Comparison of ENCODE assay signal across 10 cellular contexts in genomic region chr22:29375436-29376076, GRCh38. TPM values are rescaled to one million over a fixed set of nuclear protein-coding genes. Genes with fewer than 3 reads are reported as not detected.
DNase-seq lines count a peak whose midpoint lies in the region; ATAC-seq and TF ChIP-seq lines count a peak whose summit lies in the region.
"Had no signal": no experiment of that assay in that cellular context is flagged by ENCODE, and none has a peak within 500 bp of the region (broad histone marks: within the 10 kb centered on the region; RNA-seq: fewer than 3 reads in every experiment).

No MANE protein-coding gene starts in this region.

- no peak overlapping the region for H2BK5ac ChIP-seq in mesendoderm (ENCODE audit: low read length)

- no peak overlapping the region for H3K23ac ChIP-seq in mesendoderm (ENCODE audit: low read length)

- H2AFZ ChIP-seq in GM23338, result no peak overlapping the region
- H2AFZ ChIP-seq: parathyroid adenoma had no signal

- no peak for ATAC-seq in GM23338
- peak; percentile 73 for ATAC-seq in activated naive CD8-positive, alpha-beta T cell treated with anti-CD3 and anti-CD28 coated beads, Interleukin-2, amount 50 U/mL, for 24 hours
- no peak for ATAC-seq in HG03280 (IDR thresholded peaks at IDR 0.05; ENCODE audit: unreplicated experiment)
- ATAC-seq: activated CD4-positive, CD25-positive, alpha-beta regulatory T cell treated with anti-CD3 and anti-CD28 coated beads, Interleukin-2, amount 50 U/mL, for 24 hours had no signal

- H3K79me2 ChIP-seq in GM23338 (replicated peaks; ENCODE audit: insufficient read depth) (peaks cover 5% of the 10 kb centered on the region; the same call in 1 of the 2 replicates), mesendoderm (ENCODE audit: control insufficient read depth, insufficient read depth, low read length) (peaks cover under 1% of the 10 kb centered on the region)

- peaks cover 16% of the 10 kb centered on the region for H3K36me3 Mint-ChIP-seq in GM23338 (ENCODE audit: low read depth)
- H3K36me3 Mint-ChIP-seq in activated naive CD8-positive, alpha-beta T cell treated with anti-CD3 and anti-CD28 coated beads, Interleukin-2, amount 50 U/mL, for 24 hours (ENCODE audit: low read depth), result peaks cover 29% of the 10 kb centered on the region

- peaks cover 12% of the 10 kb centered on the region for H3K79me1 ChIP-seq in mesendoderm (ENCODE audit: low read length)

- H3K9ac ChIP-seq in mesendoderm (ENCODE audit: low read length), result no peak overlapping the region
- H3K9ac ChIP-seq: parathyroid adenoma had no signal

- no peak overlapping the region for H3K4me3 ChIP-seq in AG10803 (ENCODE audit: low read length)
- H3K4me3 ChIP-seq in GM23338, result no peak overlapping the region
- no peak overlapping the region for H3K4me3 ChIP-seq in mesendoderm (ENCODE audit: low read length)

- H3K27ac ChIP-seq in GM23338 (ENCODE audit: low read depth) (peak overlapping the region; percentile 59; the same call in 1 of the 2 replicates), mesendoderm (ENCODE audit: low read depth, low read length) (no peak overlapping the region)
- H3K27ac ChIP-seq: parathyroid adenoma had no signal

- peaks cover 12% of the 10 kb centered on the region for H3F3A ChIP-seq in GM23338 (replicated peaks; ENCODE audit: low read depth)

- H2BK120ac ChIP-seq in mesendoderm (ENCODE audit: low read depth, low read length), result no peak overlapping the region

- no peaks in the 10 kb centered on the region for H3K9me3 Mint-ChIP-seq in GM23338
- no peaks in the 10 kb centered on the region for H3K9me3 Mint-ChIP-seq in activated naive CD8-positive, alpha-beta T cell treated with anti-CD3 and anti-CD28 coated beads, Interleukin-2, amount 50 U/mL, for 24 hours

- peaks cover 3% of the 10 kb centered on the region for H4K20me1 ChIP-seq in GM23338 (replicated peaks; ENCODE audit: insufficient read depth)

- no peak overlapping the region for H3K18ac ChIP-seq in mesendoderm (ENCODE audit: low read length)

- TF ChIP-seq CTCF in AG10803 (conservative IDR thresholded peaks at IDR 0.05; ENCODE audit: low read length), result no peak
- no peak for TF ChIP-seq CTCF in GM23338 (conservative IDR thresholded peaks at IDR 0.05; ENCODE audit: low read depth in 2 of 2)

- no peak overlapping the region for H2AK5ac ChIP-seq in mesendoderm (ENCODE audit: low read length)

- H4K8ac ChIP-seq in mesendoderm (ENCODE audit: low read depth, low read length), result no peak overlapping the region

- H3K4me1 ChIP-seq in GM23338 (ENCODE audit: insufficient read depth) (0 out of 2 replicates have a peak, but pooled peaks cover 4% of the 10 kb centered on the region), mesendoderm (ENCODE audit: control insufficient read depth, low read depth, low read length) (no peaks in the 10 kb centered on the region)
- H3K4me1 ChIP-seq: parathyroid adenoma had no signal

- no peak overlapping the region for H2BK15ac ChIP-seq in mesendoderm (replicated peaks; ENCODE audit: low read depth)

- H3K36me3 ChIP-seq in GM23338 (ENCODE audit: insufficient read depth), result peaks cover 2% of the 10 kb centered on the region; the same call in 1 of the 2 replicates
- H3K36me3 ChIP-seq in mesendoderm (ENCODE audit: control insufficient read depth, insufficient read depth, low read length), result peaks cover 2% of the 10 kb centered on the region

- H4K5ac ChIP-seq in mesendoderm (ENCODE audit: low read length), result no peak overlapping the region

- peak overlapping the region; percentile 92 for H3K27ac Mint-ChIP-seq in GM23338
- peak overlapping the region; percentile 61 for H3K27ac Mint-ChIP-seq in activated naive CD8-positive, alpha-beta T cell treated with anti-CD3 and anti-CD28 coated beads, Interleukin-2, amount 50 U/mL, for 24 hours

- H3K9me2 ChIP-seq in GM23338 (ENCODE audit: insufficient read depth), result no peaks in the 10 kb centered on the region

- H3K27me3 ChIP-seq in GM23338 (ENCODE audit: insufficient read depth), result no peaks in the 10 kb centered on the region
- H3K27me3 ChIP-seq in mesendoderm (ENCODE audit: insufficient read depth, low read length, poor library complexity), result no peaks in the 10 kb centered on the region

- peaks cover 10% of the 10 kb centered on the region; the same call in 2 of the 3 replicates for H3K4me1 Mint-ChIP-seq in GM23338
- peaks cover 37% of the 10 kb centered on the region for H3K4me1 Mint-ChIP-seq in activated naive CD8-positive, alpha-beta T cell treated with anti-CD3 and anti-CD28 coated beads, Interleukin-2, amount 50 U/mL, for 24 hours

- peak overlapping the region; percentile 38 for H3K56ac ChIP-seq in mesendoderm (ENCODE audit: low read length)

- H3K4ac ChIP-seq in mesendoderm (ENCODE audit: low read depth, low read length), result no peak overlapping the region

- WGBS in mesendoderm (ENCODE audit: extremely low coverage, insufficient coverage, low lambda C conversion rate), result no CpG with 5 or more reads among the region's 4 CpGs

- H3K27me3 Mint-ChIP-seq in GM23338 (ENCODE audit: insufficient read depth, low read depth, poor library complexity), result peaks cover 8% of the 10 kb centered on the region
- no peaks in the 10 kb centered on the region for H3K27me3 Mint-ChIP-seq in activated naive CD8-positive, alpha-beta T cell treated with anti-CD3 and anti-CD28 coated beads, Interleukin-2, amount 50 U/mL, for 24 hours

- no peak overlapping the region for H3K4me2 ChIP-seq in GM23338
- no peak overlapping the region for H3K4me2 ChIP-seq in mesendoderm (ENCODE audit: low read length)

- H3K4me3 Mint-ChIP-seq in GM23338, result no peak overlapping the region
- H3K4me3 Mint-ChIP-seq in activated naive CD8-positive, alpha-beta T cell treated with anti-CD3 and anti-CD28 coated beads, Interleukin-2, amount 50 U/mL, for 24 hours, result no peak overlapping the region

- peak; percentile 42 for DNase-seq in AG10803 (ENCODE audit: low read depth)
- no peak for DNase-seq in GM23338 (ENCODE audit: low spot score)
- no peak for DNase-seq in activated naive CD8-positive, alpha-beta T cell treated with anti-CD3 and anti-CD28 coated beads, Interleukin-2, amount 50 U/mL, for 24 hours
- DNase-seq in mesendoderm, result peak; percentile 51
- DNase-seq in NCI-H1436 (lab: John Stamatoyannopoulos, UW), result no peak
- DNase-seq in NCI-H146 treated with DMSO at 0.1 percent for 48 hours (lab: John Stamatoyannopoulos, UW; ENCODE audit: unreplicated experiment), result no peak
- no peak for DNase-seq in NAMALWA (ENCODE audit: low spot score)

TF ChIP-seq in GM23338, 12 proteins besides CTCF, POLR2A, EP300 and RAD21 (continues in another document):
- no peak for TF ChIP-seq REST (IDR thresholded peaks at IDR 0.05; ENCODE audit: unreplicated experiment)
- no peak for TF ChIP-seq EZH2 (IDR thresholded peaks at IDR 0.05; ENCODE audit: low read depth, unreplicated experiment)

RNA-seq across cellular contexts. Expression of gene AP1B1, which starts 12.8 kb away (rescaled TPM):
- total RNA-seq in GM23338 (2014; rRNA removed; shearing (Covaris generic)), result 67.5 and 74.4 TPM in 2 replicates
- polyA plus RNA-seq in GM23338 (2016; fragmentation: Nextera tagmentation; extraction: Ambion mirVana), result 19.5 TPM in 2 replicates
- 39.0 TPM for polyA plus RNA-seq in mesendoderm (2013, experiment 1 of 2)
- 39.3 TPM for polyA plus RNA-seq in mesendoderm (2013, experiment 2 of 2)

Comparison
In these comparisons a context has a peak if more than half of its experiments do, and no peak if none do; other contexts are left out.
1. DNase-seq: peak in AG10803 (single experiment) and mesendoderm (single experiment); none in GM23338 (single experiment), activated naive CD8-positive, alpha-beta T cell treated with anti-CD3 and anti-CD28 coated beads, Interleukin-2, amount 50 U/mL, for 24 hours (single experiment), NCI-H1436 (single experiment), NCI-H146 treated with DMSO at 0.1 percent for 48 hours (single experiment) and NAMALWA (single experiment).